21 cellular contexts compared by ENCODE assay signal in genomic region chr7:2022737-2023250, GRCh38.
"Had no signal": no experiment of that assay in that cellular context is flagged by ENCODE, and none has a peak within 500 bp of the region (broad histone marks: within the 10 kb centered on the region; RNA-seq: fewer than 3 reads in every experiment).

No MANE protein-coding gene starts in this region.

- H3K36me3 ChIP-seq: ovary, sigmoid colon, stomach, tibial artery had no signal

- FAIRE-seq: colon, endometrium, frontal cortex, kidney had no signal

- DNase-seq: dermis blood vessel endothelial cell; effector memory CD4-positive, alpha-beta T cell; head of caudate nucleus; natural killer cell; occipital lobe; sigmoid colon; stimulated activated CD4-positive, alpha-beta T cell treated with anti-CD3 and anti-CD28 coated beads, Interleukin-2, amount 100 ng/mL, for 24 hours; stimulated activated CD4-positive, alpha-beta T cell treated with anti-CD3 and anti-CD28 coated beads, Interleukin-4, amount 100 ng/mL, for 24 hours; stimulated activated naive CD4-positive, alpha-beta T cell treated with Interleukin-2 at 50 U/mL for 16 hours; stomach had no signal

- H3K27me3 ChIP-seq: ovary, sigmoid colon, stomach, tibial artery had no signal

- H3K27ac ChIP-seq: ovary, psoas muscle, sigmoid colon, stomach, tibial artery had no signal

- ATAC-seq: left lobe of liver; natural killer cell; psoas muscle; right cardiac atrium; stimulated activated effector memory CD8-positive, alpha-beta T cell treated with anti-CD3 and anti-CD28 coated beads, Interleukin-12 subunit alpha, Interleukin-12 subunit beta, amount 100 ng/mL, for 72 hours had no signal

- H3K4me3 ChIP-seq: lung, ovary, psoas muscle, sigmoid colon, stomach, tibial artery had no signal
